8 cellular contexts compared by ENCODE assay signal in the genomic region with DNA sequence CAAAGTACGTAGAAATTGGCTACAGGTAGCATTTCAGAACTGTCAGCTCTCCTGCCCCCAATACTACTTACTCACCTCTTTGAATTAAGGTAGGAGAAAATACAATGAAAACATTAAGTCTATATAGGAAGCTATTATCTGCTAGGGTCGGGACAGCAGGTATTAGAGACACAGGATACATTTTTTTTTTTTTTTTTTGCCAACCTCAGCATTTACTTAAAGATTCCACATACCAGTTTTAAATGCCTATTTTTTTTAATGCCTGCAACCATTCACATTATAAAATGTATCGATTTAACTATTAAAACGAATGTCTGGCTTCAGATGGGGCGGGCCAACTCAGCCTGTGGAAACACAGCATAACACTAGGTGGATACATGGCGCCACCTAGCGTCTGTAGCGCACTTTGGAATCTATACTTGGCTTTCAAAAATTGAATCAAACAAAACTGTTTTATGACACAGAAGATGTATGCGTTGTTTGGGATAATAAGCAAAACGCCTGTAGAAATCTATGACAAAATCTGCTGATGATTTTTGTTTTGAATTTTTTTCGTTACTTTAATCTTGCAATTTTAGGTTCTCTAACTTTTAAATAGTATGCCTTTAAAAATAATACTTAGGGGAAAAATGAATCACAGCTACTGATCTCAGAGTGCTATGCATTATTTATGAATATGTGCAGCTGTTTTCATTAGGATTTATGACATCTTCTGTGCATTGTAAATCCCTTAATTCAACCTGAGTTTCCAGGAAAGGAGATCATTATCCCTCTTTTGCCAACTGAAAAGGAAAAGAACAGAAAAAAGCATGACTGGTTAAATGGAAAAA.
DNase-seq lines count a peak whose midpoint lies in the region; ATAC-seq and TF ChIP-seq lines count a peak whose summit lies in the region.

No MANE protein-coding gene starts in this region.

- DNase-seq in NCI-H446 (lab: John Stamatoyannopoulos, UW) (peak; percentile 68 to 83), dedifferentiated amniotic fluid mesenchymal stem cell (ENCODE audit: extremely low spot score) (peak; percentile 63), lung (ENCODE audit: low spot score) (peak; percentile 65)
- peak; percentile 85 for DNase-seq in activated CD4-positive, alpha-beta T cell treated with anti-CD3 and anti-CD28 coated beads for 48 hours
- peak; percentile 61 for DNase-seq in stimulated activated CD8-positive, alpha-beta memory T cell treated with anti-CD3 and anti-CD28 coated beads, Interleukin-15, amount 100 ng/mL, for 1 hour (ENCODE audit: low read depth)

- H3K27ac ChIP-seq in C4-2B (no peak overlapping the region), lung (ENCODE audit: low read depth in 1 of 2, low read length in 1 of 2) (no peak overlapping the region)

- no peaks in the 10 kb centered on the region for H3K27me3 ChIP-seq in lung (ENCODE audit: control insufficient read depth, insufficient read depth)

- no peaks in the 10 kb centered on the region for H3K36me3 ChIP-seq in lung (ENCODE audit: control insufficient read depth in 2 of 2, insufficient read depth in 2 of 2, low read length in 2 of 2)

- peak; percentile 91 for TF ChIP-seq CTCF in C4-2B (conservative IDR thresholded peaks at IDR 0.05)
- TF ChIP-seq CTCF in lung (IDR thresholded peaks at IDR 0.05; ENCODE audit: control extremely low read depth, extremely low read depth): peak; percentile 53

- 18 to 21% methylated on average over 11 of the region's 11 CpGs for WGBS in lung, 2 donors

- H3K4me1 ChIP-seq in lung (ENCODE audit: control insufficient read depth in 2 of 2, insufficient read depth in 2 of 2, low read length in 2 of 2): no peaks in the 10 kb centered on the region

- ATAC-seq in GM19035 (IDR thresholded peaks at IDR 0.05; ENCODE audit: unreplicated experiment) (peak; percentile 81), HG03280 (IDR thresholded peaks at IDR 0.05; ENCODE audit: unreplicated experiment) (peak; percentile 86), lung (ENCODE audit: insufficient read depth, low FRiP score) (no peak)

- H3K9me3 ChIP-seq in lung (ENCODE audit: control insufficient read depth in 2 of 2, insufficient read depth in 1 of 2, low read length in 1 of 2): peaks cover 0 to under 1% of the 10 kb centered on the region in 2 donors

- no peak overlapping the region for H3K4me3 ChIP-seq in lung
